ENCODE assay signal across 7 cellular contexts in genomic region chr9:4792054-4792571, GRCh38. TPM values are rescaled to one million over a fixed set of nuclear protein-coding genes. Genes with fewer than 3 reads are reported as not detected.
A peak's percentile ranks its signal among the peaks of the same experiment; 100 is the strongest.
DNase-seq lines count a peak whose midpoint lies in the region; ATAC-seq and TF ChIP-seq lines count a peak whose summit lies in the region.

No MANE protein-coding gene starts in this region.

- TF ChIP-seq CTCF in RWPE2 (IDR thresholded peaks at IDR 0.05; ENCODE audit: poor library complexity, severe bottlenecking) (no peak), esophagus muscularis mucosa (IDR thresholded peaks at IDR 0.05) (no peak), osteocyte (IDR thresholded peaks at IDR 0.05) (no peak)

- no peaks in the 10 kb centered on the region for H3K9me3 ChIP-seq in RWPE2 (ENCODE audit: severe bottlenecking)
- no peaks in the 10 kb centered on the region for H3K9me3 ChIP-seq in esophagus muscularis mucosa

- H3K4me3 ChIP-seq in RWPE2 (ENCODE audit: severe bottlenecking) (peak overlapping the region; percentile 68), esophagus muscularis mucosa (peak overlapping the region; percentile 71 to 77 (median 73))

- TF ChIP-seq EP300 in esophagus muscularis mucosa (IDR thresholded peaks at IDR 0.05) = no peak

- no peaks in the 10 kb centered on the region for H3K9me3 Mint-ChIP-seq in osteocyte (ENCODE audit: unreplicated experiment)

- H3K4me1 Mint-ChIP-seq in osteocyte (ENCODE audit: unreplicated experiment) = peaks cover 20% of the 10 kb centered on the region

- intact Hi-C loops in esophagus muscularis mucosa (cut with DNase I) = loop anchor here (5.0 to 10.0 kb wide), 3 partner anchors 50 to 1213 kb away; partner anchors contain the start of genes AK3 and JAK2

- H3K4me3 Mint-ChIP-seq in osteocyte (ENCODE audit: unreplicated experiment) = peak overlapping the region; percentile 99

- H3K27me3 Mint-ChIP-seq in osteocyte (ENCODE audit: unreplicated experiment) = peaks cover 5% of the 10 kb centered on the region

- H3K4me1 ChIP-seq in RWPE2 (ENCODE audit: insufficient read depth, poor library complexity, severe bottlenecking) (peaks cover 11% of the 10 kb centered on the region), esophagus muscularis mucosa (peaks cover 10 to 26% (median 20%) of the 10 kb centered on the region in 4 donors)

- no peaks in the 10 kb centered on the region for H3K36me3 ChIP-seq in RWPE2 (ENCODE audit: low read depth)
- no peaks in the 10 kb centered on the region for H3K36me3 ChIP-seq in esophagus muscularis mucosa

- no peaks in the 10 kb centered on the region for H3K27me3 ChIP-seq in RWPE2 (ENCODE audit: insufficient read depth, poor library complexity, severe bottlenecking)
- H3K27me3 ChIP-seq in esophagus muscularis mucosa = no peaks in the 10 kb centered on the region

- DNase-seq in RWPE2 (ENCODE audit: low spot score) = no peak
- no peak for DNase-seq in esophagus muscularis mucosa (ENCODE audit: extremely low spot score)
- DNase-seq in osteocyte (ENCODE audit: extremely low spot score, unreplicated experiment) = no peak
- no peak for DNase-seq in AML-193 (lab: John Stamatoyannopoulos, UW)
- no peak for DNase-seq in AG20443 (ENCODE audit: low spot score)

- TF ChIP-seq POLR2A in esophagus muscularis mucosa (IDR thresholded peaks at IDR 0.05; ENCODE audit: low read depth) = no peak

- no peaks in the 10 kb centered on the region for H3K36me3 Mint-ChIP-seq in osteocyte (ENCODE audit: unreplicated experiment)

- 2% methylated on average over 23 of the region's 23 CpGs for WGBS in esophagus muscularis mucosa

- H3K27ac ChIP-seq in RWPE2 (ENCODE audit: poor library complexity, severe bottlenecking) (peak overlapping the region; percentile 32), esophagus muscularis mucosa (replicated peaks in 1 of 4) (peak overlapping the region; percentile 70 to 85 (median 74))

- H3K27ac Mint-ChIP-seq in osteocyte (ENCODE audit: unreplicated experiment) = peak overlapping the region; percentile 32

- ATAC-seq in GM19023 (IDR thresholded peaks at IDR 0.05; ENCODE audit: unreplicated experiment) (peak; percentile 32), HG02870 (IDR thresholded peaks at IDR 0.05; ENCODE audit: unreplicated experiment) (peak; percentile 30), RWPE2 (ENCODE audit: low read depth) (peak; percentile 47)

RNA-seq across cellular contexts. Expression of gene RCL1, which starts 0.6 kb away (rescaled TPM):
- 10 to 100 TPM; 13.4 to 19.1 (median 14.9) TPM for total RNA-seq in esophagus muscularis mucosa
- total RNA-seq in osteocyte = 13.0 and 13.4 TPM in 2 replicates

RNA-seq across cellular contexts. Expression of gene AK3, which starts 51.1 kb away (rescaled TPM):
- total RNA-seq in esophagus muscularis mucosa = 100 to 1,000 TPM in 3 of 4 donors, 10 to 100 TPM in 1; 90.0 to 129 (median 118) TPM
- total RNA-seq in osteocyte = 46.0 and 47.5 TPM in 2 replicates
